Comparison of ENCODE assay signal across 29 cellular contexts in the genomic region with DNA sequence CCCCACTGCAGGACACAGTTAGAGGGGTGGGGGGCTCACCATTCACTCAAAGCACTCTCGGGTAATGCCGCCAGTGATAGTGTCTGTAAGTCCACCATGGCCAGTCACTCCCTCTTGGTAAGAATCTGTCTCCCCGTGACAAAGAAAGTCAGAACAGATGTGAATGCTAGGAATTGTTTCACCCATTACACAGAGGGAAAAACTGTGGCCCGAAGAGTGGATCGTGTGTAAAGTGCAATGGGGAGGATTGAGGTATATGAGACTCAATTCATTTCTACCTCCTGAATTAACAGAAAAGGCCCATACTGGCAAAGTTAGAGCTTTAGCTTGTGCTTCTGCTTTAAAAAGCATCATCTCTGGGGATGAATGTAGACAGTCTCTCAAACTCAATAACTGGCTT. TPM values are rescaled to one million over a fixed set of nuclear protein-coding genes. Genes with fewer than 3 reads are reported as not detected.
"Had no signal": no experiment of that assay in that cellular context is flagged by ENCODE, and none has a peak within 500 bp of the region (broad histone marks: within the 10 kb centered on the region; RNA-seq: fewer than 3 reads in every experiment).

No MANE protein-coding gene starts in this region.

- H3K27ac ChIP-seq: stomach, suprapubic skin, testis, thoracic aorta, thyroid gland, tibial artery, tibial nerve, transverse colon, upper lobe of left lung, upper lobe of right lung, uterus, vagina had no signal

- H3K4me3 Mint-ChIP-seq: stimulated activated effector memory CD8-positive, alpha-beta T cell treated with anti-CD3 and anti-CD28 coated beads, Interleukin-12 subunit alpha, Interleukin-12 subunit beta, amount 100 ng/mL, for 72 hours; stimulated activated memory B cell treated with anti-CD40 and anti-IgM and Interleukin-4, amounts not matched to agents 10 μg/mL and 1 μg/mL and 100 μg/mL, for 72 hours; stimulated activated naive B cell treated with anti-CD40 and anti-IgM and Interleukin-4, amounts not matched to agents 10 μg/mL and 1 μg/mL and 100 μg/mL, for 72 hours; stimulated activated naive CD8-positive, alpha-beta T cell treated with anti-CD3 and anti-CD28 coated beads, Interleukin-15, amount 100 ng/mL, for 72 hours; stimulated activated naive CD8-positive, alpha-beta T cell treated with anti-CD3 and anti-CD28 coated beads, Interleukin-15, Interleukin-2, amounts not matched to agents 100 ng/mL and 50 ng/mL, for 24 hours; type B pancreatic cell had no signal

- H3K4me1 ChIP-seq: stomach, suprapubic skin, testis, tibial artery, tibial nerve, transverse colon, upper lobe of right lung, uterus, vagina had no signal

- ATAC-seq: stimulated activated effector memory CD8-positive, alpha-beta T cell treated with anti-CD3 and anti-CD28 coated beads, Interleukin-12 subunit alpha, Interleukin-12 subunit beta, amount 100 ng/mL, for 72 hours; stimulated activated memory B cell treated with anti-CD40 and anti-IgM and Interleukin-4, amounts not matched to agents 10 μg/mL and 1 μg/mL and 100 μg/mL, for 72 hours; stimulated activated naive B cell treated with anti-CD40 and anti-IgM and Interleukin-4, amounts not matched to agents 10 μg/mL and 1 μg/mL and 100 μg/mL, for 72 hours; stimulated activated naive CD8-positive, alpha-beta T cell treated with anti-CD3 and anti-CD28 coated beads, Interleukin-15, amount 100 ng/mL, for 72 hours; stimulated activated naive CD8-positive, alpha-beta T cell treated with anti-CD3 and anti-CD28 coated beads, Interleukin-15, Interleukin-2, amounts not matched to agents 100 U/mL and 50 U/mL, for 24 hours; upper lobe of right lung had no signal

- H3K36me3 Mint-ChIP-seq: stimulated activated effector memory CD8-positive, alpha-beta T cell treated with anti-CD3 and anti-CD28 coated beads, Interleukin-12 subunit alpha, Interleukin-12 subunit beta, amount 100 ng/mL, for 72 hours; stimulated activated memory B cell treated with anti-CD40 and anti-IgM and Interleukin-4, amounts not matched to agents 10 μg/mL and 1 μg/mL and 100 μg/mL, for 72 hours; stimulated activated naive B cell treated with anti-CD40 and anti-IgM and Interleukin-4, amounts not matched to agents 10 μg/mL and 1 μg/mL and 100 μg/mL, for 72 hours; type B pancreatic cell had no signal

- H3K9me3 ChIP-seq: stomach, suprapubic skin, testis, thoracic aorta, thyroid gland, tibial artery, tibial nerve, transverse colon, upper lobe of left lung, upper lobe of right lung, uterus, vagina had no signal

- H3K36me3 ChIP-seq: stomach, suprapubic skin, thoracic aorta, thyroid gland, tibial artery, tibial nerve, transverse colon, upper lobe of left lung, upper lobe of right lung, uterus, vagina had no signal

- FAIRE-seq: urothelium cell line had no signal

- H3K27me3 ChIP-seq: suprapubic skin, testis, thyroid gland, tibial artery, tibial nerve, transverse colon, upper lobe of left lung, uterus, vagina had no signal

- H3K4me3 ChIP-seq: stomach, suprapubic skin, testis, thoracic aorta, thyroid gland, tibial artery, tibial nerve, transverse colon, upper lobe of left lung, upper lobe of right lung, uterus, vagina had no signal

- H3K27ac Mint-ChIP-seq: stimulated activated effector memory CD8-positive, alpha-beta T cell treated with anti-CD3 and anti-CD28 coated beads, Interleukin-12 subunit alpha, Interleukin-12 subunit beta, amount 100 ng/mL, for 72 hours; stimulated activated memory B cell treated with anti-CD40 and anti-IgM and Interleukin-4, amounts not matched to agents 10 μg/mL and 1 μg/mL and 100 μg/mL, for 72 hours; stimulated activated naive B cell treated with anti-CD40 and anti-IgM and Interleukin-4, amounts not matched to agents 10 μg/mL and 1 μg/mL and 100 μg/mL, for 72 hours; stimulated activated naive CD8-positive, alpha-beta T cell treated with anti-CD3 and anti-CD28 coated beads, Interleukin-15, amount 100 ng/mL, for 72 hours; stimulated activated naive CD8-positive, alpha-beta T cell treated with anti-CD3 and anti-CD28 coated beads, Interleukin-15, Interleukin-2, amounts not matched to agents 100 ng/mL and 50 ng/mL, for 24 hours; type B pancreatic cell had no signal

- DNase-seq: stimulated activated CD4-positive, alpha-beta T cell treated with anti-CD3 and anti-CD28 coated beads, Interleukin-2, amount 100 ng/mL, for 48 hours; stimulated activated CD4-positive, alpha-beta T cell treated with anti-CD3 and anti-CD28 coated beads, Interleukin-4, amount 100 ng/mL, for 1 hour; stimulated activated CD4-positive, alpha-beta T cell treated with anti-CD3 and anti-CD28 coated beads, Interleukin-4, amount 100 ng/mL, for 24 hours; stimulated activated CD4-positive, alpha-beta T cell treated with anti-CD3 and anti-CD28 coated beads, Interleukin-4, amount 100 ng/mL, for 4 hours; stimulated activated CD8-positive, alpha-beta memory T cell treated with anti-CD3 and anti-CD28 coated beads, Interleukin-4, amount 100 ng/mL, for 48 hours; stimulated activated naive B cell treated with anti-CD40 and anti-IgM and Interleukin-4, amounts not matched to agents 10 μg/mL and 1 μg/mL and 100 μg/mL, for 72 hours; stimulated activated naive CD4-positive, alpha-beta T cell; stimulated activated naive CD4-positive, alpha-beta T cell treated with Interleukin-2 at 50 U/mL for 16 hours; stimulated activated naive CD8-positive, alpha-beta T cell treated with anti-CD3 and anti-CD28 coated beads, Interleukin-15, amount 100 ng/mL, for 72 hours; stimulated activated naive CD8-positive, alpha-beta T cell treated with anti-CD3 and anti-CD28 coated beads, Interleukin-15, Interleukin-2, amounts not matched to agents 100 U/mL and 50 U/mL, for 24 hours; stomach; substantia nigra; testis; thyroid gland; tibial artery; transverse colon; trophoblast cell; upper lobe of left lung; upper lobe of right lung; uterus had no signal

- H3K9me3 Mint-ChIP-seq: stimulated activated effector memory CD8-positive, alpha-beta T cell treated with anti-CD3 and anti-CD28 coated beads, Interleukin-12 subunit alpha, Interleukin-12 subunit beta, amount 100 ng/mL, for 72 hours; stimulated activated naive B cell treated with anti-CD40 and anti-IgM and Interleukin-4, amounts not matched to agents 10 μg/mL and 1 μg/mL and 100 μg/mL, for 72 hours; stimulated activated naive CD8-positive, alpha-beta T cell treated with anti-CD3 and anti-CD28 coated beads, Interleukin-15, amount 100 ng/mL, for 72 hours; stimulated activated naive CD8-positive, alpha-beta T cell treated with anti-CD3 and anti-CD28 coated beads, Interleukin-15, Interleukin-2, amounts not matched to agents 100 ng/mL and 50 ng/mL, for 24 hours; type B pancreatic cell had no signal

- H3K4me1 Mint-ChIP-seq: stimulated activated effector memory CD8-positive, alpha-beta T cell treated with anti-CD3 and anti-CD28 coated beads, Interleukin-12 subunit alpha, Interleukin-12 subunit beta, amount 100 ng/mL, for 72 hours; stimulated activated memory B cell treated with anti-CD40 and anti-IgM and Interleukin-4, amounts not matched to agents 10 μg/mL and 1 μg/mL and 100 μg/mL, for 72 hours; stimulated activated naive CD8-positive, alpha-beta T cell treated with anti-CD3 and anti-CD28 coated beads, Interleukin-15, amount 100 ng/mL, for 72 hours had no signal

RNA-seq across cellular contexts. Expression of a gene that starts 17.5 kb away (rescaled TPM):
- total RNA-seq: thyroid gland, upper lobe of right lung had no signal
